ENCODE assay signal across 10 cellular contexts in the genomic region with DNA sequence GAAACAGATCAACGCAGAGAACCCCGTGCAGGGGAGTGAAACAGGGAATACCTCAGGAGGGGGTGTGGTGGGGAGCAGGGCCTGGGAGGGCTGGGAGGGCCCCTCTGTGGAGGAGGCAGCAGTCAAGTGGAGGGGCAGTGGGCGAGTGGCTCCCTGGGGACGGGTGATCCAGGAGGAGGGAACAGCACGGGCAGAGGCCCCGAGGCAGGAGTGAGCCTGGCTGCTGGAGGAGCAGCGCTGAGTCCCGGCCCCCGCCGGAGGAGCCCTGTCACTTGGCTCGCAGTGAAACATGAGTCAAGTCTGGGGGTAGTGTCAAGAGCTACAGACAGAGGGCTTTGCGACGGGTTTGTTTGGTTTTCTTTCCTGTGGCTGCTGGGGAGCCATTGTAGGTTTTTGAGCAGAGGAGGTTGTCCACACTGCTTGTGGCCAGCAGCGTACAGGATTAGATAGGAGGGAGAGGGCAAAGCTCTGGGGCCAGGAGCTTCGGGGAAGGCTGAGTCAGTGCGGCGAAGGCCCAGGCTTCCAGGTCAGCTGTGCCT.
DNase-seq lines count a peak whose midpoint lies in the region; TF ChIP-seq lines count a peak whose summit lies in the region.
"Had no signal": no experiment of that assay in that cellular context is flagged by ENCODE, and none has a peak within 500 bp of the region (broad histone marks: within the 10 kb centered on the region; RNA-seq: fewer than 3 reads in every experiment).

No MANE protein-coding gene starts in this region.

- no peaks in the 10 kb centered on the region; the same call in 1 of the 2 replicates for H3K36me3 Mint-ChIP-seq in HFFc6 (ENCODE audit: low read depth)

- peak overlapping the region; percentile 15; the same call in 1 of the 2 replicates for H3K4me3 Mint-ChIP-seq in HFFc6

- H3K4me1 ChIP-seq in mesodermal cell (ENCODE audit: control insufficient read depth, insufficient read depth, low read length, poor library complexity, severe bottlenecking) = peaks cover 16% of the 10 kb centered on the region

- peak; percentile 56 for DNase-seq in EL
- peak; percentile 49 for DNase-seq in HFFc6
- DNase-seq in T1000 (lab: John Stamatoyannopoulos, UW) = peak; percentile 31
- DNase-seq in HPDE6-E6E7 (ENCODE audit: extremely low spot score) = no peak
- no peak for DNase-seq in stimulated activated CD4-positive, alpha-beta T cell treated with anti-CD3 and anti-CD28 coated beads, Interleukin-4, amount 100 ng/mL, for 24 hours
- no peak for DNase-seq in HK-2 (ENCODE audit: unreplicated experiment)
- DNase-seq in cerebellum (ENCODE audit: low spot score) = no peak
- DNase-seq: left colon; stimulated activated CD4-positive, alpha-beta T cell treated with anti-CD3 and anti-CD28 coated beads, Interleukin-4, amount 100 ng/mL, for 4 hours had no signal

- TF ChIP-seq CTCF in HFFc6 (IDR thresholded peaks at IDR 0.05) = no peak; the same call in 1 of the 2 replicates

- H3K4me1 Mint-ChIP-seq in HFFc6 (ENCODE audit: low read depth) = peaks cover 42% of the 10 kb centered on the region

- no peak overlapping the region for H3K4me3 ChIP-seq in mesodermal cell (ENCODE audit: extremely low read depth, insufficient read depth, low read length, poor library complexity, severe bottlenecking)

- H3K27me3 Mint-ChIP-seq in HFFc6 (ENCODE audit: insufficient read depth) = peaks cover 2% of the 10 kb centered on the region

- no peaks in the 10 kb centered on the region for H3K36me3 ChIP-seq in mesodermal cell (ENCODE audit: control insufficient read depth, insufficient read depth, low read length)

- H3K9me3 ChIP-seq in mesodermal cell (ENCODE audit: control insufficient read depth, low read length) = peaks cover 5% of the 10 kb centered on the region

- 41 to 46% methylated on average over 11 to 17 of the region's 17 CpGs for WGBS in mesodermal cell (ENCODE audit: insufficient coverage in 2 of 2), 2 experiments

- H3K27ac Mint-ChIP-seq in HFFc6 = peak overlapping the region; percentile 78

- H3K9me3 Mint-ChIP-seq in HFFc6 = no peaks in the 10 kb centered on the region; the same call in 1 of the 2 replicates

- peak overlapping the region; percentile 69 for H3K27ac ChIP-seq in mesodermal cell (ENCODE audit: low read depth, low read length, severe bottlenecking)

Comparison
In these comparisons a context has a peak if more than half of its experiments do, and no peak if none do; other contexts are left out.
1. DNase-seq: peak in EL (single experiment), HFFc6 (single experiment) and T1000 (single experiment); none in HPDE6-E6E7 (single experiment), stimulated activated CD4-positive, alpha-beta T cell treated with anti-CD3 and anti-CD28 coated beads, Interleukin-4, amount 100 ng/mL, for 24 hours (single experiment), HK-2 (single experiment) and cerebellum (single experiment).